In genomic region chr18:74378179-74378682, GRCh38 we compare ENCODE assay signal across 12 cellular contexts.
DNase-seq lines count a peak whose midpoint lies in the region; ATAC-seq and TF ChIP-seq lines count a peak whose summit lies in the region.
"Had no signal": no experiment of that assay in that cellular context is flagged by ENCODE, and none has a peak within 500 bp of the region (broad histone marks: within the 10 kb centered on the region; RNA-seq: fewer than 3 reads in every experiment).

No MANE protein-coding gene starts in this region.

- H3K9me3 Mint-ChIP-seq in activated CD4-positive, alpha-beta T cell treated with anti-CD3 and anti-CD28 coated beads, Interleukin-2, amount 10 ng/mL, durations not matched to agents 24 days and 14 days, result no peaks in the 10 kb centered on the region
- H3K9me3 Mint-ChIP-seq in chondrocyte (ENCODE audit: low read depth) (no peaks in the 10 kb centered on the region), nephron progenitor cell (peaks cover 18% of the 10 kb centered on the region)

- no peaks in the 10 kb centered on the region for H3K27me3 ChIP-seq in hepatocyte
- H3K27me3 ChIP-seq: spleen had no signal

- DNase-seq in activated CD4-positive, alpha-beta T cell treated with anti-CD3 and anti-CD28 coated beads, Interleukin-2, amount 10 ng/mL, durations not matched to agents 24 days and 14 days, result peak; percentile 86
- DNase-seq in activated CD4-positive, alpha-beta T cell treated with anti-CD3 and anti-CD28 coated beads for 4 hours, result no peak
- DNase-seq in Kasumi-1 (lab: John Stamatoyannopoulos, UW), result peak; percentile 5 to 44
- peak; percentile 5 to 9 for DNase-seq in cardiac fibroblast (ENCODE audit: low read depth in 2 of 2)
- peak; percentile 18 for DNase-seq in stimulated activated naive CD8-positive, alpha-beta T cell treated with anti-CD3 and anti-CD28 coated beads, Interleukin-15, Interleukin-2, amounts not matched to agents 100 U/mL and 50 U/mL, for 24 hours
- DNase-seq in chondrocyte (ENCODE audit: low spot score), result no peak
- no peak for DNase-seq in nephron progenitor cell
- DNase-seq in hepatocyte (ENCODE audit: low spot score), result no peak
- DNase-seq: activated CD4-positive, alpha-beta T cell treated with anti-CD3 and anti-CD28 coated beads, Interleukin-2, amount 50 U/mL, for 48 hours; effector CD8-positive, alpha-beta T cell; kidney; spleen had no signal

- no peak overlapping the region for H2AFZ ChIP-seq in hepatocyte

- WGBS in hepatocyte (ENCODE audit: low lambda C conversion rate, missing lambda C conversion rate), result 79% methylated on average over 4 of the region's 4 CpGs

- H3K27ac ChIP-seq in hepatocyte, result no peak overlapping the region

- intact Hi-C loops in activated CD4-positive, alpha-beta T cell treated with anti-CD3 and anti-CD28 coated beads, Interleukin-2, amount 10 ng/mL, durations not matched to agents 24 days and 14 days (cut with micrococcal nuclease), result no loop called here

- no peaks in the 10 kb centered on the region for H4K20me1 ChIP-seq in hepatocyte (ENCODE audit: insufficient read depth, poor library complexity, severe bottlenecking)

- H3K4me3 ChIP-seq in cardiac fibroblast (replicated peaks in 1 of 2; ENCODE audit: low read depth in 2 of 2, low read length in 2 of 2) (no peak overlapping the region), hepatocyte (no peak overlapping the region)
- H3K4me3 ChIP-seq: spleen had no signal

- H3K4me3 Mint-ChIP-seq in activated CD4-positive, alpha-beta T cell treated with anti-CD3 and anti-CD28 coated beads, Interleukin-2, amount 10 ng/mL, durations not matched to agents 24 days and 14 days, result peak overlapping the region; percentile 47
- H3K4me3 Mint-ChIP-seq in chondrocyte (ENCODE audit: unreplicated experiment) (no peak overlapping the region), nephron progenitor cell (no peak overlapping the region)

- no peaks in the 10 kb centered on the region for H3K4me1 ChIP-seq in hepatocyte (ENCODE audit: insufficient read depth)

- no peaks in the 10 kb centered on the region for H3K9me2 ChIP-seq in hepatocyte (replicated peaks; ENCODE audit: insufficient read depth)

- H3K9me3 ChIP-seq in hepatocyte (ENCODE audit: low read depth), result no peaks in the 10 kb centered on the region
- H3K9me3 ChIP-seq: spleen had no signal

- TF ChIP-seq CTCF in cardiac fibroblast (IDR thresholded peaks at IDR 0.05; ENCODE audit: low read depth, low read length), result no peak
- TF ChIP-seq CTCF in chondrocyte (IDR thresholded peaks at IDR 0.05), result no peak
- no peak for TF ChIP-seq CTCF in nephron progenitor cell (IDR thresholded peaks at IDR 0.05)
- no peak for TF ChIP-seq CTCF in hepatocyte (IDR thresholded peaks at IDR 0.05; ENCODE audit: poor library complexity)

- no peaks in the 10 kb centered on the region for H3K36me3 ChIP-seq in hepatocyte (replicated peaks; ENCODE audit: insufficient read depth, low read depth)
- H3K36me3 ChIP-seq: spleen had no signal

- no peak overlapping the region for H3K4me2 ChIP-seq in hepatocyte

- H3K27me3 Mint-ChIP-seq in activated CD4-positive, alpha-beta T cell treated with anti-CD3 and anti-CD28 coated beads, Interleukin-2, amount 10 ng/mL, durations not matched to agents 24 days and 14 days, result no peaks in the 10 kb centered on the region
- H3K27me3 Mint-ChIP-seq in chondrocyte (ENCODE audit: low read depth) (peaks cover 5% of the 10 kb centered on the region), nephron progenitor cell (ENCODE audit: low read depth, poor library complexity) (peaks cover 7% of the 10 kb centered on the region)

- peaks cover 32% of the 10 kb centered on the region for H3K4me1 Mint-ChIP-seq in activated CD4-positive, alpha-beta T cell treated with anti-CD3 and anti-CD28 coated beads, Interleukin-2, amount 10 ng/mL, durations not matched to agents 24 days and 14 days
- no peaks in the 10 kb centered on the region for H3K4me1 Mint-ChIP-seq in chondrocyte (ENCODE audit: low read depth)
- H3K4me1 Mint-ChIP-seq in nephron progenitor cell, result no peaks in the 10 kb centered on the region

- peak overlapping the region; percentile 79 for H3K27ac Mint-ChIP-seq in activated CD4-positive, alpha-beta T cell treated with anti-CD3 and anti-CD28 coated beads, Interleukin-2, amount 10 ng/mL, durations not matched to agents 24 days and 14 days
- no peak overlapping the region for H3K27ac Mint-ChIP-seq in chondrocyte (ENCODE audit: unreplicated experiment)
- H3K27ac Mint-ChIP-seq in nephron progenitor cell, result no peak overlapping the region

- H3K79me2 ChIP-seq in hepatocyte, result no peaks in the 10 kb centered on the region

- no peaks in the 10 kb centered on the region for H3K36me3 Mint-ChIP-seq in activated CD4-positive, alpha-beta T cell treated with anti-CD3 and anti-CD28 coated beads, Interleukin-2, amount 10 ng/mL, durations not matched to agents 24 days and 14 days (ENCODE audit: low read depth)
- H3K36me3 Mint-ChIP-seq in chondrocyte (ENCODE audit: low read depth) (no peaks in the 10 kb centered on the region), nephron progenitor cell (ENCODE audit: low read depth) (peaks cover 6% of the 10 kb centered on the region)

- ATAC-seq in stimulated activated naive CD8-positive, alpha-beta T cell treated with anti-CD3 and anti-CD28 coated beads, Interleukin-15, Interleukin-2, amounts not matched to agents 100 U/mL and 50 U/mL, for 24 hours, result peak; percentile 30

Comparison
In these comparisons a context has a peak if more than half of its experiments do, and no peak if none do; other contexts are left out.
1. DNase-seq: peak in activated CD4-positive, alpha-beta T cell treated with anti-CD3 and anti-CD28 coated beads, Interleukin-2, amount 10 ng/mL, durations not matched to agents 24 days and 14 days (single experiment), Kasumi-1 (2 of 2), cardiac fibroblast (2 of 2) and stimulated activated naive CD8-positive, alpha-beta T cell treated with anti-CD3 and anti-CD28 coated beads, Interleukin-15, Interleukin-2, amounts not matched to agents 100 U/mL and 50 U/mL, for 24 hours (single experiment); none in activated CD4-positive, alpha-beta T cell treated with anti-CD3 and anti-CD28 coated beads for 4 hours (0 of 2), chondrocyte (single experiment), nephron progenitor cell (single experiment) and hepatocyte (single experiment).